ENCODE assay signal across 8 cellular contexts in genomic region chr12:124053855-124054254, GRCh38.
DNase-seq lines count a peak whose midpoint lies in the region; ATAC-seq and TF ChIP-seq lines count a peak whose summit lies in the region.

No MANE protein-coding gene starts in this region.

- H3K9ac ChIP-seq in MM.1S (ENCODE audit: low read length) = no peak overlapping the region

- no peak for TF ChIP-seq EP300 in sigmoid colon (IDR thresholded peaks at IDR 0.05)

- H3K79me2 ChIP-seq in MM.1S (ENCODE audit: low read length) = no peaks in the 10 kb centered on the region

- H3K27me3 ChIP-seq in BE2C (no peaks in the 10 kb centered on the region), left ventricle myocardium inferior (ENCODE audit: low read depth) (no peaks in the 10 kb centered on the region), sigmoid colon (no peaks in the 10 kb centered on the region), MM.1S (replicated peaks; ENCODE audit: insufficient read depth, low read length) (no peaks in the 10 kb centered on the region)

- intact Hi-C loops in left ventricle myocardium inferior (cut with micrococcal nuclease) = no loop called here
- intact Hi-C loops in sigmoid colon (cut with DNase I) = loop anchor here (5.0 kb wide), 2 partner anchors 268 to 718 kb away; no protein-coding TSS in a partner anchor

- no peak overlapping the region for H3K4me2 ChIP-seq in MM.1S (ENCODE audit: low read depth, low read length)

- no peak overlapping the region for H3K4me3 ChIP-seq in BE2C (ENCODE audit: low read depth, low read length)
- H3K4me3 ChIP-seq in left ventricle myocardium inferior = no peak overlapping the region
- no peak overlapping the region for H3K4me3 ChIP-seq in sigmoid colon
- no peak overlapping the region for H3K4me3 ChIP-seq in MM.1S (ENCODE audit: low read length)

- 21 to 23% methylated on average over 11 of the region's 11 CpGs for WGBS in sigmoid colon, 2 donors

- H3K9me3 ChIP-seq in BE2C (no peaks in the 10 kb centered on the region), left ventricle myocardium inferior (replicated peaks) (peaks cover 3% of the 10 kb centered on the region), sigmoid colon (no peaks in the 10 kb centered on the region), MM.1S (replicated peaks; ENCODE audit: insufficient read depth, low read length) (no peaks in the 10 kb centered on the region)

- no peaks in the 10 kb centered on the region for H3K9me2 ChIP-seq in MM.1S (replicated peaks; ENCODE audit: insufficient read depth, low read length)

- DNase-seq in BE2C (peak; percentile 67), HuH-7.5 (ENCODE audit: low spot score) (peak; percentile 37), left ventricle myocardium inferior (peak; percentile 41), sigmoid colon (peak; percentile 84), MM.1S (no peak)
- DNase-seq in effector CD4-positive, alpha-beta T cell = no peak

- no peaks in the 10 kb centered on the region for H3F3A ChIP-seq in MM.1S (ENCODE audit: insufficient read depth, low read length)

- no peak overlapping the region for H2AFZ ChIP-seq in MM.1S (ENCODE audit: low read length)

- TF ChIP-seq POLR2A in sigmoid colon (IDR thresholded peaks at IDR 0.05) = no peak

- ATAC-seq in GM18511 (IDR thresholded peaks at IDR 0.05; ENCODE audit: unreplicated experiment) = no peak

- no peaks in the 10 kb centered on the region for H4K20me1 ChIP-seq in MM.1S (ENCODE audit: insufficient read depth, low read length)

- no peak overlapping the region for H3K27ac ChIP-seq in VCaP
- no peak overlapping the region for H3K27ac ChIP-seq in left ventricle myocardium inferior (replicated peaks)
- no peak overlapping the region for H3K27ac ChIP-seq in sigmoid colon
- H3K27ac ChIP-seq in MM.1S (ENCODE audit: low read length) = no peak overlapping the region

- TF ChIP-seq CTCF in BE2C (IDR thresholded peaks at IDR 0.05; ENCODE audit: low read depth, low read length) (peak; percentile 88), VCaP (conservative IDR thresholded peaks at IDR 0.05) (peak; percentile 83), left ventricle myocardium inferior (IDR thresholded peaks at IDR 0.05; ENCODE audit: borderline replicate concordance) (peak; percentile 81), sigmoid colon (IDR thresholded peaks at IDR 0.05) (peak; percentile 63 to 65 (median 64)), MM.1S (IDR thresholded peaks at IDR 0.05; ENCODE audit: low read length) (no peak)

- H3K4me1 ChIP-seq in BE2C (peaks cover 8% of the 10 kb centered on the region), left ventricle myocardium inferior (peaks cover 16% of the 10 kb centered on the region), sigmoid colon (peaks cover 0 to 4% (median 0%) of the 10 kb centered on the region in 4 donors), MM.1S (ENCODE audit: low read length) (no peaks in the 10 kb centered on the region)

- H3K36me3 ChIP-seq in BE2C = no peaks in the 10 kb centered on the region
- no peaks in the 10 kb centered on the region for H3K36me3 ChIP-seq in left ventricle myocardium inferior
- no peaks in the 10 kb centered on the region for H3K36me3 ChIP-seq in sigmoid colon
- H3K36me3 ChIP-seq in MM.1S (replicated peaks; ENCODE audit: insufficient read depth, low read length) = no peaks in the 10 kb centered on the region

Comparison
In these comparisons a context has a peak if more than half of its experiments do, and no peak if none do; other contexts are left out.
1. DNase-seq: peak in BE2C (single experiment), HuH-7.5 (single experiment), left ventricle myocardium inferior (single experiment) and sigmoid colon (single experiment); none in effector CD4-positive, alpha-beta T cell (single experiment) and MM.1S (single experiment).